In genomic region chr9:32431940-32432555, GRCh38 we compare ENCODE assay signal across 8 cellular contexts. TPM values are rescaled to one million over a fixed set of nuclear protein-coding genes. Genes with fewer than 3 reads are reported as not detected.
DNase-seq lines count a peak whose midpoint lies in the region; ATAC-seq and TF ChIP-seq lines count a peak whose summit lies in the region.

No MANE protein-coding gene starts in this region.

- H3K27me3 Mint-ChIP-seq in endothelial cell (ENCODE audit: unreplicated experiment) (no peaks in the 10 kb centered on the region), osteocyte (ENCODE audit: unreplicated experiment) (no peaks in the 10 kb centered on the region)

- H3K9me3 Mint-ChIP-seq in endothelial cell (ENCODE audit: unreplicated experiment) (no peaks in the 10 kb centered on the region), osteocyte (ENCODE audit: unreplicated experiment) (no peaks in the 10 kb centered on the region)

- H3K9me3 ChIP-seq in DOHH2 (ENCODE audit: control insufficient read depth, insufficient read depth, low read length) (no peaks in the 10 kb centered on the region), WERI-Rb-1 (ENCODE audit: severe bottlenecking) (no peaks in the 10 kb centered on the region)

- no peak overlapping the region for H3K4me3 ChIP-seq in DOHH2 (ENCODE audit: low read length)
- no peak overlapping the region for H3K4me3 ChIP-seq in WERI-Rb-1 (ENCODE audit: low read depth, low read length)

- H3K4me3 Mint-ChIP-seq in endothelial cell (ENCODE audit: unreplicated experiment) (peak overlapping the region; percentile 9), osteocyte (ENCODE audit: unreplicated experiment) (no peak overlapping the region)

- peaks cover 23% of the 10 kb centered on the region for H3K36me3 Mint-ChIP-seq in endothelial cell (ENCODE audit: low read depth, unreplicated experiment)
- H3K36me3 Mint-ChIP-seq in osteocyte (ENCODE audit: unreplicated experiment), result peaks cover 35% of the 10 kb centered on the region

- H3K27ac Mint-ChIP-seq in endothelial cell (ENCODE audit: unreplicated experiment), result no peak overlapping the region
- peak overlapping the region; percentile 78 for H3K27ac Mint-ChIP-seq in osteocyte (ENCODE audit: unreplicated experiment)

- H3K36me3 ChIP-seq in DOHH2 (ENCODE audit: control insufficient read depth, low read length) (no peaks in the 10 kb centered on the region), WERI-Rb-1 (no peaks in the 10 kb centered on the region; the same call in 1 of the 2 replicates)

- no peaks in the 10 kb centered on the region for H4K20me1 ChIP-seq in DOHH2 (ENCODE audit: control insufficient read depth, insufficient read depth, low read depth, low read length)

- H3K4me1 ChIP-seq in DOHH2 (ENCODE audit: control insufficient read depth, low read length), result no peaks in the 10 kb centered on the region

- H3K27me3 ChIP-seq in DOHH2 (ENCODE audit: control insufficient read depth, low read length) (no peaks in the 10 kb centered on the region), WERI-Rb-1 (ENCODE audit: insufficient read depth, low read depth, severe bottlenecking) (no peaks in the 10 kb centered on the region)

- no peak overlapping the region for H3K27ac ChIP-seq in DOHH2 (ENCODE audit: low read depth, low read length)
- no peak overlapping the region for H3K27ac ChIP-seq in WERI-Rb-1

- no peaks in the 10 kb centered on the region for H3K79me2 ChIP-seq in DOHH2 (ENCODE audit: control insufficient read depth, low read length)

- H3K4me2 ChIP-seq in DOHH2 (ENCODE audit: low read length), result no peak overlapping the region

- H3K9me2 ChIP-seq in DOHH2 (replicated peaks; ENCODE audit: control insufficient read depth, low read length), result no peaks in the 10 kb centered on the region

- ATAC-seq in HG02642 (IDR thresholded peaks at IDR 0.05; ENCODE audit: poor library complexity, unreplicated experiment) (peak; percentile 63), HG02759 (IDR thresholded peaks at IDR 0.05; ENCODE audit: unreplicated experiment) (no peak)

- TF ChIP-seq CTCF in DOHH2 (IDR thresholded peaks at IDR 0.05; ENCODE audit: low read depth, low read length, poor library complexity, severe bottlenecking), result peak; percentile 57
- TF ChIP-seq CTCF in WERI-Rb-1 (IDR thresholded peaks at IDR 0.05; ENCODE audit: low read depth, low read length), result peak; percentile 67
- peak; percentile 68 for TF ChIP-seq CTCF in endothelial cell (IDR thresholded peaks at IDR 0.05; ENCODE audit: unreplicated experiment)
- TF ChIP-seq CTCF in osteocyte (IDR thresholded peaks at IDR 0.05), result peak; percentile 70

- DNase-seq in WERI-Rb-1, result peak; percentile 55
- peak; percentile 57 for DNase-seq in endothelial cell (ENCODE audit: low spot score)
- no peak for DNase-seq in osteocyte (ENCODE audit: extremely low spot score, unreplicated experiment)
- DNase-seq in cerebellum (ENCODE audit: low spot score), result no peak
- DNase-seq in NCI-H226, result no peak

- no peaks in the 10 kb centered on the region for H3F3A ChIP-seq in DOHH2 (ENCODE audit: control insufficient read depth, insufficient read depth)

- H3K4me1 Mint-ChIP-seq in endothelial cell (ENCODE audit: unreplicated experiment), result peaks cover 20% of the 10 kb centered on the region
- peaks cover 33% of the 10 kb centered on the region for H3K4me1 Mint-ChIP-seq in osteocyte (ENCODE audit: unreplicated experiment)

RNA-seq across cellular contexts. Expression of gene ACO1, which starts 47.6 kb away (rescaled TPM):
- total RNA-seq in endothelial cell (ENCODE audit: unreplicated experiment), result 30.6 TPM
- 41.0 and 42.0 TPM in 2 replicates for total RNA-seq in osteocyte
- total RNA-seq in cerebellum, result 13.7 TPM

Comparison
In these comparisons a context has a peak if more than half of its experiments do, and no peak if none do; other contexts are left out.
1. DNase-seq: peak in WERI-Rb-1 (single experiment) and endothelial cell (single experiment); none in osteocyte (single experiment), cerebellum (single experiment) and NCI-H226 (single experiment).
2. Peak in every context shown above with its lines, with median percentiles within 50 percentile points of each other: CTCF ChIP-seq.